Comparison of ENCODE assay signal across 10 cellular contexts in genomic region chr12:69405466-69405865, GRCh38. TPM values are rescaled to one million over a fixed set of nuclear protein-coding genes. Genes with fewer than 3 reads are reported as not detected.
DNase-seq lines count a peak whose midpoint lies in the region; ATAC-seq and TF ChIP-seq lines count a peak whose summit lies in the region.
"Had no signal": no experiment of that assay in that cellular context is flagged by ENCODE, and none has a peak within 500 bp of the region (broad histone marks: within the 10 kb centered on the region; RNA-seq: fewer than 3 reads in every experiment).

No MANE protein-coding gene starts in this region.

- peak; percentile 77 to 97 for ATAC-seq in upper lobe of left lung (ENCODE audit: low FRiP score in 2 of 2)
- ATAC-seq in GM18870 (IDR thresholded peaks at IDR 0.05; ENCODE audit: unreplicated experiment): no peak
- no peak for ATAC-seq in HG02840 (IDR thresholded peaks at IDR 0.05; ENCODE audit: low FRiP score, unreplicated experiment)
- ATAC-seq: activated CD4-positive, CD25-positive, alpha-beta regulatory T cell treated with anti-CD3 and anti-CD28 coated beads, Interleukin-2, amount 50 U/mL, for 24 hours had no signal

- H3K9me3 ChIP-seq in adipocyte (ENCODE audit: control insufficient read depth, low read length) (no peaks in the 10 kb centered on the region), upper lobe of left lung (no peaks in the 10 kb centered on the region)

- no peak overlapping the region for H3K9ac ChIP-seq in adipocyte (ENCODE audit: low read length)

- TF ChIP-seq EP300 in upper lobe of left lung (IDR thresholded peaks at IDR 0.05): no peak

- H3K27me3 ChIP-seq in adipocyte (replicated peaks; ENCODE audit: control insufficient read depth, insufficient read depth, low read length) (no peaks in the 10 kb centered on the region), upper lobe of left lung (no peaks in the 10 kb centered on the region)

- no peak for TF ChIP-seq POLR2A in upper lobe of left lung (IDR thresholded peaks at IDR 0.05)

- 79 to 84% methylated on average over 6 of the region's 6 CpGs for WGBS in upper lobe of left lung, 2 donors

- peaks cover 13% of the 10 kb centered on the region for H3K4me1 ChIP-seq in adipocyte (ENCODE audit: control insufficient read depth, insufficient read depth, low read length)
- peaks cover 0 to 7% (median 0%) of the 10 kb centered on the region in 4 donors for H3K4me1 ChIP-seq in upper lobe of left lung

- no peak for TF ChIP-seq CTCF in HFF-Myc (IDR thresholded peaks at IDR 0.05; ENCODE audit: low read depth, low read length, missing control alignments)
- TF ChIP-seq CTCF in upper lobe of left lung (IDR thresholded peaks at IDR 0.05): no peak

- DNase-seq in HFF-Myc (ENCODE audit: extremely low read depth, low read depth) (peak; percentile 66), adipocyte (ENCODE audit: low read depth) (peak; percentile 96), glomerular visceral epithelial cell (ENCODE audit: extremely low spot score) (peak; percentile 92), upper lobe of left lung (no peak)
- no peak for DNase-seq in stimulated activated CD8-positive, alpha-beta memory T cell treated with anti-CD3 and anti-CD28 coated beads, Interleukin-4, amount 100 ng/mL, for 48 hours
- DNase-seq: activated naive CD8-positive, alpha-beta T cell treated with anti-CD3 and anti-CD28 coated beads, Interleukin-2, amount 10 ng/mL, durations not matched to agents 7 days and 5 days; NCI-H748 treated with DMSO at 0.1 percent for 48 hours had no signal

- H3K4me3 ChIP-seq in HFF-Myc (replicated peaks; ENCODE audit: low read depth, low read length) (no peak overlapping the region), adipocyte (ENCODE audit: low read length) (peak overlapping the region; percentile 26), upper lobe of left lung (no peak overlapping the region)

- H3K36me3 ChIP-seq in adipocyte (ENCODE audit: control insufficient read depth, insufficient read depth, low read length, severe bottlenecking) (no peaks in the 10 kb centered on the region), upper lobe of left lung (no peaks in the 10 kb centered on the region)

- H3K27ac ChIP-seq in upper lobe of left lung: no peak overlapping the region

RNA-seq across cellular contexts. Expression of gene YEATS4, which starts 45.9 kb away (rescaled TPM):
- 10 to 100 TPM in 3 of 6 donors, 1 to 10 TPM in 2, under 1 TPM in 1; 1.00 to 12.8 (median 10.2) TPM for total RNA-seq in upper lobe of left lung

RNA-seq across cellular contexts. Expression of gene LYZ, which starts 57.3 kb away (rescaled TPM):
- 1,000 to 10,000 TPM in 1 of 6 donors, 100 to 1,000 TPM in 4, 10 to 100 TPM in 1; 52.9 to 1,947 (median 459) TPM for total RNA-seq in upper lobe of left lung

Comparison
In these comparisons a context has a peak if more than half of its experiments do, and no peak if none do; other contexts are left out.
1. DNase-seq: peak in HFF-Myc (single experiment), adipocyte (single experiment) and glomerular visceral epithelial cell (single experiment); none in upper lobe of left lung (0 of 2) and stimulated activated CD8-positive, alpha-beta memory T cell treated with anti-CD3 and anti-CD28 coated beads, Interleukin-4, amount 100 ng/mL, for 48 hours (single experiment).
2. ATAC-seq: peak in upper lobe of left lung (2 of 2); none in GM18870 (single experiment) and HG02840 (single experiment).